ENCODE assay signal across 1 cellular context in the genomic region with DNA sequence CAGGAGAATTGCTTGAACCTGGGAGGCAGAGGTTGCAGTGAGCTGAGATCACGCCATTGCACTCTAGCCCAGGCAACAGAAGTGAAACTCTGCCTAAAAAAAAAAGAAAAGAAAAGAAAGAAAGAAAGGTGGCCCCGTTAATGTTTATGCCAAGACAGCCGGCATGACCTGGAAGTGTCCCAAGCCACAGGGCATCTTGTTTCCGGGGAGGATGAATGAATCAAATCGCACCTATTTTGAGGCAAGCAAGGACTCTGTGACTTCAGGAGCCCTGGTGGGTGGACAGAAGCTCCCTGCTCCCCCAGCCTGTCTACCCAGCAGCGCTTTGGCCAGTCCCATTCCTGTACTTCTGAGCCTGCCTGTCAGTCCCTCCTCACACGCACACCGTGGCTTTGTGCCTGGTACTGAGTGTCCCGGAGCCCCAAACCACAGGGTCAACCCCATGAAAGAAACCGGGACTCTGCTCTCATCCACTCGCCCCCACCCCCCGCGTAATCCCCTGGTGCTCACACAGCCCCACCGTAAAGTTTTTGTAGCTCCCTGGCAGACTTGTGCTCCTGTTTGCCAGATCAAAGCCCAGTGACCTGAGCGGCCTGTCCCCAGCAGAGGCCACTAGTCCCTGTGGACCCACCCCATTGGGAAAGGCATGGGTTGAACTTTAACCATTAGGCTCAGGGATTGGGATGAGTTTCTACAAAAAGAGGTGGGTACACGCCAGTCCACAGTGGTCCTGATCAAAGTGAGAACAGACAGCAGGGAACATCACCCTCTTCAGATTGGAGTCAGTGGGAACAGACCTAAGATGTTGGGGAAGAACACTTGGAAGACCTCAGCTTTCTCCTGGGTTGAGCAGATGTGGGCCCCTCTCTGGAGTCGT.
TF ChIP-seq lines count a peak whose summit lies in the region.

No MANE protein-coding gene starts in this region.

TF ChIP-seq in A549, 52 proteins besides CTCF, POLR2A, EP300 and RAD21:
- TF ChIP-seq PHF8 (IDR thresholded peaks at IDR 0.05; ENCODE audit: borderline replicate concordance, low read depth) (no peak), NPAS2 (CRISPR knock-in tag; IDR thresholded peaks at IDR 0.05; ENCODE audit: borderline replicate concordance) (no peak), NR3C1 (IDR thresholded peaks at IDR 0.05) (no peak), EHMT2 (IDR thresholded peaks at IDR 0.05; ENCODE audit: low read depth) (no peak), TFCP2L1 (CRISPR knock-in tag; IDR thresholded peaks at IDR 0.05) (no peak), EHF (CRISPR knock-in tag; IDR thresholded peaks at IDR 0.05) (no peak), ZNF302 (CRISPR knock-in tag; IDR thresholded peaks at IDR 0.05) (no peak), RARB (CRISPR knock-in tag; IDR thresholded peaks at IDR 0.05) (no peak)
- TF ChIP-seq, protein P1, sequence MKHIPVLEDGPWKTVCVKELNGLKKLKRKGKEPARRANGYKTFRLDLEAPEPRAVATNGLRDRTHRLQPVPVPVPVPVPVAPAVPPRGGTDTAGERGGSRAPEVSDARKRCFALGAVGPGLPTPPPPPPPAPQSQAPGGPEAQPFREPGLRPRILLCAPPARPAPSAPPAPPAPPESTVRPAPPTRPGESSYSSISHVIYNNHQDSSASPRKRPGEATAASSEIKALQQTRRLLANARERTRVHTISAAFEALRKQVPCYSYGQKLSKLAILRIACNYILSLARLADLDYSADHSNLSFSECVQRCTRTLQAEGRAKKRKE (CRISPR knock-in tag; IDR thresholded peaks at IDR 0.05; ENCODE audit: low read depth): no peak
- TF ChIP-seq, protein P2, sequence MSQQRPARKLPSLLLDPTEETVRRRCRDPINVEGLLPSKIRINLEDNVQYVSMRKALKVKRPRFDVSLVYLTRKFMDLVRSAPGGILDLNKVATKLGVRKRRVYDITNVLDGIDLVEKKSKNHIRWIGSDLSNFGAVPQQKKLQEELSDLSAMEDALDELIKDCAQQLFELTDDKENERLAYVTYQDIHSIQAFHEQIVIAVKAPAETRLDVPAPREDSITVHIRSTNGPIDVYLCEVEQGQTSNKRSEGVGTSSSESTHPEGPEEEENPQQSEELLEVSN (IDR thresholded peaks at IDR 0.05; ENCODE audit: borderline replicate concordance, low read depth): no peak
- TF ChIP-seq, protein P3, sequence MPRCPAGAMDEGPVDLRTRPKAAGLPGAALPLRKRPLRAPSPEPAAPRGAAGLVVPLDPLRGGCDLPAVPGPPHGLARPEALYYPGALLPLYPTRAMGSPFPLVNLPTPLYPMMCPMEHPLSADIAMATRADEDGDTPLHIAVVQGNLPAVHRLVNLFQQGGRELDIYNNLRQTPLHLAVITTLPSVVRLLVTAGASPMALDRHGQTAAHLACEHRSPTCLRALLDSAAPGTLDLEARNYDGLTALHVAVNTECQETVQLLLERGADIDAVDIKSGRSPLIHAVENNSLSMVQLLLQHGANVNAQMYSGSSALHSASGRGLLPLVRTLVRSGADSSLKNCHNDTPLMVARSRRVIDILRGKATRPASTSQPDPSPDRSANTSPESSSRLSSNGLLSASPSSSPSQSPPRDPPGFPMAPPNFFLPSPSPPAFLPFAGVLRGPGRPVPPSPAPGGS (IDR thresholded peaks at IDR 0.05): no peak
- TF ChIP-seq, protein P4, sequence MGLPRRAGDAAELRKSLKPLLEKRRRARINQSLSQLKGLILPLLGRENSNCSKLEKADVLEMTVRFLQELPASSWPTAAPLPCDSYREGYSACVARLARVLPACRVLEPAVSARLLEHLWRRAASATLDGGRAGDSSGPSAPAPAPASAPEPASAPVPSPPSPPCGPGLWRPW (IDR thresholded peaks at IDR 0.05): no peak
TF ChIP-seq in A549: peak in this region for 0.
